Comparison of ENCODE assay signal across 12 cellular contexts in genomic region chr1:89608627-89609338, GRCh38. TPM values are rescaled to one million over a fixed set of nuclear protein-coding genes. Genes with fewer than 3 reads are reported as not detected.
DNase-seq lines count a peak whose midpoint lies in the region; ATAC-seq and TF ChIP-seq lines count a peak whose summit lies in the region.
"Had no signal": no experiment of that assay in that cellular context is flagged by ENCODE, and none has a peak within 500 bp of the region (broad histone marks: within the 10 kb centered on the region; RNA-seq: fewer than 3 reads in every experiment).

No MANE protein-coding gene starts in this region.

- H3K4me3 ChIP-seq in adipocyte (ENCODE audit: low read length) = no peak overlapping the region
- no peak overlapping the region for H3K4me3 ChIP-seq in uterus
- H3K4me3 ChIP-seq: stomach had no signal

- TF ChIP-seq CTCF in uterus (IDR thresholded peaks at IDR 0.05) (no peak), CD14-positive monocyte (IDR thresholded peaks at IDR 0.05) (no peak), mesothelial cell of epicardium (IDR thresholded peaks at IDR 0.05; ENCODE audit: unreplicated experiment) (no peak)

- no peak overlapping the region for H3K4me3 Mint-ChIP-seq in CD14-positive monocyte
- no peak overlapping the region for H3K4me3 Mint-ChIP-seq in mesothelial cell of epicardium

- peak; percentile 43 for DNase-seq in Right ventricle myocardium superior
- DNase-seq in Right ventricle myocardium inferior (ENCODE audit: missing footprints) = no peak
- DNase-seq in adipocyte (ENCODE audit: low read depth) = no peak
- DNase-seq in posterior vena cava (ENCODE audit: low spot score) = peak; percentile 77
- DNase-seq in uterus = no peak
- DNase-seq in CD14-positive monocyte (ENCODE audit: low spot score) = no peak
- DNase-seq in AG20443 (ENCODE audit: low spot score) = no peak
- DNase-seq in mesothelial cell of epicardium (ENCODE audit: low spot score in 2 of 2, unreplicated experiment in 2 of 2) = no peak
- DNase-seq: foreskin melanocyte, SHP77, stomach had no signal

- intact Hi-C loops in Right ventricle myocardium superior (cut with DNase I) (no loop called here), Right ventricle myocardium inferior (cut with DNase I) (no loop called here), posterior vena cava (cut with DNase I) (no loop called here), uterus (cut with DNase I; ENCODE audit: low total_unique reads) (no loop called here), CD14-positive monocyte (cut with micrococcal nuclease) (no loop called here)

- H3K4me1 Mint-ChIP-seq in CD14-positive monocyte = peaks cover 4% of the 10 kb centered on the region
- H3K4me1 Mint-ChIP-seq in mesothelial cell of epicardium = peaks cover 8% of the 10 kb centered on the region

- H3K9ac ChIP-seq in adipocyte (ENCODE audit: low read length) = peak overlapping the region; percentile 7

- H3K27me3 ChIP-seq in adipocyte (replicated peaks; ENCODE audit: control insufficient read depth, insufficient read depth, low read length) (no peaks in the 10 kb centered on the region), uterus (no peaks in the 10 kb centered on the region)
- H3K27me3 ChIP-seq: neutrophil, stomach had no signal

- H3K36me3 ChIP-seq in adipocyte (ENCODE audit: control insufficient read depth, insufficient read depth, low read length, severe bottlenecking) (no peaks in the 10 kb centered on the region), uterus (no peaks in the 10 kb centered on the region)
- H3K36me3 ChIP-seq: neutrophil, stomach had no signal

- no peak for TF ChIP-seq POLR2A in uterus (IDR thresholded peaks at IDR 0.05)

- ATAC-seq in Right ventricle myocardium superior (ENCODE audit: poor library complexity) (no peak), Right ventricle myocardium inferior (no peak)

- peak overlapping the region in 1 of 7 donors; percentile 74 for H3K27ac Mint-ChIP-seq in CD14-positive monocyte
- no peak overlapping the region for H3K27ac Mint-ChIP-seq in mesothelial cell of epicardium

- peaks cover 0 to 2% (median 0%) of the 10 kb centered on the region in 3 donors for H3K27me3 Mint-ChIP-seq in CD14-positive monocyte (ENCODE audit: low read depth in 3 of 3)
- H3K27me3 Mint-ChIP-seq in mesothelial cell of epicardium (ENCODE audit: low read depth) = no peaks in the 10 kb centered on the region

- H3K27ac ChIP-seq in uterus = peak overlapping the region; percentile 13 to 32
- H3K27ac ChIP-seq: neutrophil had no signal

- no peaks in the 10 kb centered on the region for H3K9me3 Mint-ChIP-seq in CD14-positive monocyte
- no peaks in the 10 kb centered on the region for H3K9me3 Mint-ChIP-seq in mesothelial cell of epicardium

- H3K4me1 ChIP-seq in adipocyte (ENCODE audit: control insufficient read depth, insufficient read depth, low read length) = peaks cover 33% of the 10 kb centered on the region
- H3K4me1 ChIP-seq in uterus = peaks cover 0 to 2% of the 10 kb centered on the region in 2 donors

- H3K9me3 ChIP-seq in adipocyte (ENCODE audit: control insufficient read depth, low read length) = no peaks in the 10 kb centered on the region
- no peaks in the 10 kb centered on the region for H3K9me3 ChIP-seq in uterus
- H3K9me3 ChIP-seq: neutrophil, stomach had no signal

- H3K36me3 Mint-ChIP-seq in CD14-positive monocyte (peaks cover 15 to 19% of the 10 kb centered on the region in 2 donors), mesothelial cell of epicardium (no peaks in the 10 kb centered on the region)

RNA-seq across cellular contexts. Expression of gene LRRC8C, which starts 24.1 kb away (rescaled TPM):
- total RNA-seq in Right ventricle myocardium superior (5.9 TPM), Right ventricle myocardium inferior (7.7 TPM), posterior vena cava (10 to 100 TPM; 10.5 to 11.9 TPM), uterus (10 to 100 TPM; 10.9 to 23.8 (median 19.8) TPM), mesothelial cell of epicardium (1.2 to 1.3 TPM (median 1.3 TPM) in 3 replicates)
- 10 to 100 TPM; 13.0 to 18.6 TPM for polyA plus RNA-seq in CD14-positive monocyte

Comparison
In these comparisons a context has a peak if more than half of its experiments do, and no peak if none do; other contexts are left out.
1. DNase-seq: peak in Right ventricle myocardium superior (single experiment) and posterior vena cava (single experiment); none in Right ventricle myocardium inferior (single experiment), adipocyte (single experiment), uterus (0 of 2), CD14-positive monocyte (single experiment), AG20443 (single experiment) and mesothelial cell of epicardium (0 of 2).